Comparison of ENCODE assay signal across 8 cellular contexts in the genomic region with DNA sequence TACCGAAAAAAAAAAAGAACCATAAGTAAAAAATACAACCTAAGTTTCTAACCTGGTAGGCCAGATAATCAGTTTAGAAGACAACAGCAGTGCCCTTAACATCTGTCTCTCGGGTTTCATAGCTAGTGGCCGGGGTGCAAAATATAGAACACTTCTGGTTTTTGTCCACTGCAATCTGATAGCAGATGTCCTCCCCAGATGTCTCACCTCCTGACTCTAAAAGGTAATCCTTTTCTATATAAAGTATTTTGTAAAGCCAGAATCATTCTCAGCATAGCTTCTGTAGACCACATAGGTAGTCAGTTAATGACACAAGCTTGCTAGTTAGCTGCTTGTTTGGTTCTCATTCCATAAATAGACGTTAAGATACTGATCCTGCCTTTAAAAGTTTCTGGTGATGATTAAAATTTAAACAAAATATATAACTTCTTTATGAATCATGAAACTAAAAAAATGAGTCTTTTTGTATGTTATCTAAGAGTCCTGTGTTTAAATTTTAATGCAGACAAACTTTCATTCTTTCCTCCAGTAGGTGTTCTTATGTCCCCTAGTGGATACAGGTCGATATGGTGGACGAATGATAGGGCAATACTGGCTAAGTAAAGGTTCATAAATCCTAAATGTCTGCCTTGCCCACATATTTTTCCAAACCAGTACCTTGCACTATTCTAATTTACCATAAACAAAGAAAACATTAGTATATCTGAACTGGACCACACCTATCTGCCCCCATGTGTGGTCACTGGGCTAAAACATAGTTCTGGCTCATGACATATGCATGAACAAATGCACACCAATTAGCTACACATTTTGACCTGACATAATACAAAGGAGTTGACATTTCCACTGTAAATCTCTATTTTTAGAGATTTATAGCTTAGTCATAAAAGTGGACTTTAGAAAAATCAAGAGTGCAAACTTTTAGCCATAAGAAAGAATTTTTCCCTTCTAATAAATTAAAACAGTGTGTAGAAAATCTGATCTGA.
DNase-seq lines count a peak whose midpoint lies in the region; ATAC-seq and TF ChIP-seq lines count a peak whose summit lies in the region.

No MANE protein-coding gene starts in this region.

- no peaks in the 10 kb centered on the region for H3K27me3 ChIP-seq in PC-3 (ENCODE audit: low read length)
- no peaks in the 10 kb centered on the region for H3K27me3 ChIP-seq in right atrium auricular region

- ATAC-seq in HG02588 (IDR thresholded peaks at IDR 0.05; ENCODE audit: unreplicated experiment) (peak; percentile 77), PC-3 (peak; percentile 76)

- no peaks in the 10 kb centered on the region for H3K79me2 ChIP-seq in PC-3 (ENCODE audit: low read length)

- H2AFZ ChIP-seq in PC-3 (ENCODE audit: low read length): no peak overlapping the region

- H3K27ac ChIP-seq in PC-3 (ENCODE audit: low read length): peak overlapping the region; percentile 71
- no peak overlapping the region for H3K27ac ChIP-seq in right atrium auricular region

- TF ChIP-seq CTCF in PC-3 (conservative IDR thresholded peaks at IDR 0.05; ENCODE audit: low read depth, low read length): peak; percentile 80
- no peak for TF ChIP-seq CTCF in nephron (IDR thresholded peaks at IDR 0.05; ENCODE audit: unreplicated experiment in 3 of 3)
- no peak for TF ChIP-seq CTCF in right atrium auricular region (IDR thresholded peaks at IDR 0.05)

- no peaks in the 10 kb centered on the region for H3F3A ChIP-seq in PC-3 (ENCODE audit: low read length, unreplicated experiment)

- H3K9me2 ChIP-seq in PC-3 (replicated peaks; ENCODE audit: low read length): no peaks in the 10 kb centered on the region

- CTCF ChIA-PET in PC-3 (lab: Charles Lee): interaction anchor here (0.7 to 1.6 kb wide), 4 partner anchors 38 to 415 kb away, joined by 3 to 12 read pairs (median 4); no protein-coding TSS in a partner anchor

- H3K27ac Mint-ChIP-seq in nephron: peak overlapping the region; percentile 7 to 55 (median 15)

- peak overlapping the region; percentile 40 for H3K9ac ChIP-seq in PC-3 (ENCODE audit: low read length)

- H3K4me3 ChIP-seq in PC-3 (ENCODE audit: low read length) (no peak overlapping the region), right atrium auricular region (no peak overlapping the region)

- POLR2A ChIA-PET in PC-3 (lab: Charles Lee; ENCODE audit: unreplicated experiment): interaction anchor here (0.6 kb wide), 2 partner anchors 155 to 416 kb away, joined by 3 to 5 read pairs; no protein-coding TSS in a partner anchor

- H3K4me2 ChIP-seq in PC-3 (ENCODE audit: low read length): no peak overlapping the region

- H3K9me3 ChIP-seq in PC-3 (ENCODE audit: low read length) (no peaks in the 10 kb centered on the region), right atrium auricular region (no peaks in the 10 kb centered on the region)

- DNase-seq in NCI-H2107 treated with DMSO at 0.1 percent for 48 hours (lab: John Stamatoyannopoulos, UW; ENCODE audit: unreplicated experiment) (peak; percentile 3), NCI-H2107 (lab: John Stamatoyannopoulos, UW) (no peak), PC-3 (peak; percentile 59), right atrium auricular region (ENCODE audit: low spot score) (no peak), NCI-H1105 (lab: John Stamatoyannopoulos, UW) (no peak), NCI-H128 (lab: John Stamatoyannopoulos, UW; ENCODE audit: unreplicated experiment) (no peak)

- H3K4me1 Mint-ChIP-seq in nephron: peaks cover 32% of the 10 kb centered on the region

- peaks cover 21% of the 10 kb centered on the region for H3K4me1 ChIP-seq in PC-3 (ENCODE audit: insufficient read depth, low read length)
- no peaks in the 10 kb centered on the region for H3K4me1 ChIP-seq in right atrium auricular region

- H3K36me3 ChIP-seq in PC-3 (ENCODE audit: low read depth, low read length): no peaks in the 10 kb centered on the region
- no peaks in the 10 kb centered on the region for H3K36me3 ChIP-seq in right atrium auricular region

- BruUV-seq in PC-3 (replicated peaks; lab: Mats Ljungman, UMichigan): no TSS peak

- H3K9me3 Mint-ChIP-seq in nephron: peaks cover 19% of the 10 kb centered on the region

- no peak overlapping the region for H3K4me3 Mint-ChIP-seq in nephron

- H4K20me1 ChIP-seq in PC-3 (ENCODE audit: low read length): no peaks in the 10 kb centered on the region

- H3K36me3 Mint-ChIP-seq in nephron (ENCODE audit: low read depth): peaks cover 37% of the 10 kb centered on the region

- intact Hi-C loops in PC-3 (cut with micrococcal nuclease): loop anchor here (1.0 to 5.0 kb wide), 6 partner anchors 59 to 458 kb away; no protein-coding TSS in a partner anchor

- no peaks in the 10 kb centered on the region for H3K27me3 Mint-ChIP-seq in nephron (ENCODE audit: low read depth)

Comparison
In these comparisons a context has a peak if more than half of its experiments do, and no peak if none do; other contexts are left out.
1. DNase-seq: peak in NCI-H2107 treated with DMSO at 0.1 percent for 48 hours (single experiment) and PC-3 (single experiment); none in NCI-H2107 (single experiment), right atrium auricular region (single experiment), NCI-H1105 (single experiment) and NCI-H128 (single experiment).